12 cellular contexts compared by ENCODE assay signal in genomic region chr20:64224344-64225165, GRCh38. TPM values are rescaled to one million over a fixed set of nuclear protein-coding genes. Genes with fewer than 3 reads are reported as not detected.
DNase-seq lines count a peak whose midpoint lies in the region; ATAC-seq and TF ChIP-seq lines count a peak whose summit lies in the region.
"Had no signal": no experiment of that assay in that cellular context is flagged by ENCODE, and none has a peak within 500 bp of the region (broad histone marks: within the 10 kb centered on the region; RNA-seq: fewer than 3 reads in every experiment).

No MANE protein-coding gene starts in this region.

- H3K9me3 Mint-ChIP-seq in activated naive CD8-positive, alpha-beta T cell treated with anti-CD3 and anti-CD28 coated beads, Interleukin-2, amount 50 U/mL, for 24 hours: no peaks in the 10 kb centered on the region
- H3K9me3 Mint-ChIP-seq in activated naive CD8-positive, alpha-beta T cell treated with anti-CD3 and anti-CD28 coated beads for 36 hours: no peaks in the 10 kb centered on the region
- H3K9me3 Mint-ChIP-seq: T-helper 1 cell treated with Interleukin-12 subunit alpha and Interleukin-12 subunit beta and Interleukin-4 antibody, amounts not matched to agents 30 μg/mL and 1 μg/mL, for 36 hours had no signal

- peak overlapping the region; percentile 72 for H3K27ac ChIP-seq in left ventricle myocardium inferior (replicated peaks)
- H3K27ac ChIP-seq: thoracic aorta had no signal

- no peaks in the 10 kb centered on the region for H3K27me3 Mint-ChIP-seq in activated naive CD8-positive, alpha-beta T cell treated with anti-CD3 and anti-CD28 coated beads, Interleukin-2, amount 50 U/mL, for 24 hours
- no peaks in the 10 kb centered on the region for H3K27me3 Mint-ChIP-seq in activated naive CD8-positive, alpha-beta T cell treated with anti-CD3 and anti-CD28 coated beads for 36 hours

- H3K36me3 ChIP-seq in adipocyte (ENCODE audit: control insufficient read depth, insufficient read depth, low read length, severe bottlenecking): no peaks in the 10 kb centered on the region
- no peaks in the 10 kb centered on the region for H3K36me3 ChIP-seq in left ventricle myocardium inferior
- H3K36me3 ChIP-seq: thoracic aorta had no signal

- H3K4me1 Mint-ChIP-seq in activated naive CD8-positive, alpha-beta T cell treated with anti-CD3 and anti-CD28 coated beads, Interleukin-2, amount 50 U/mL, for 24 hours: peaks cover 11% of the 10 kb centered on the region
- H3K4me1 Mint-ChIP-seq in activated naive CD8-positive, alpha-beta T cell treated with anti-CD3 and anti-CD28 coated beads for 36 hours: peaks cover 7% of the 10 kb centered on the region

- ATAC-seq in activated naive CD8-positive, alpha-beta T cell treated with anti-CD3 and anti-CD28 coated beads, Interleukin-2, amount 50 U/mL, for 24 hours: peak; percentile 23
- ATAC-seq in GM18867 (IDR thresholded peaks at IDR 0.05; ENCODE audit: unreplicated experiment) (no peak), GM21528 (IDR thresholded peaks at IDR 0.05; ENCODE audit: low FRiP score, unreplicated experiment) (no peak)

- H3K27me3 ChIP-seq in adipocyte (replicated peaks; ENCODE audit: control insufficient read depth, insufficient read depth, low read length): peaks cover 36% of the 10 kb centered on the region
- H3K27me3 ChIP-seq in left ventricle myocardium inferior (ENCODE audit: low read depth): no peaks in the 10 kb centered on the region

- H3K9ac ChIP-seq in adipocyte (ENCODE audit: low read length): no peak overlapping the region

- TF ChIP-seq CTCF in left ventricle myocardium inferior (IDR thresholded peaks at IDR 0.05; ENCODE audit: borderline replicate concordance): no peak

- H3K4me3 ChIP-seq in adipocyte (ENCODE audit: low read length) (no peak overlapping the region), left ventricle myocardium inferior (no peak overlapping the region)
- H3K4me3 ChIP-seq: thoracic aorta had no signal

- no peak for DNase-seq in activated naive CD8-positive, alpha-beta T cell treated with anti-CD3 and anti-CD28 coated beads, Interleukin-2, amount 50 U/mL, for 24 hours
- no peak for DNase-seq in activated naive CD8-positive, alpha-beta T cell treated with anti-CD3 and anti-CD28 coated beads for 36 hours
- peak; percentile 88 for DNase-seq in adipocyte (ENCODE audit: low read depth)
- DNase-seq in left ventricle myocardium inferior: no peak
- peak; percentile 30 for DNase-seq in superior temporal gyrus (ENCODE audit: extremely low spot score)
- no peak for DNase-seq in NCI-H446 treated with DMSO at 0.1 percent for 48 hours (lab: John Stamatoyannopoulos, UW)
- DNase-seq: activated naive CD4-positive, alpha-beta T cell; NCI-H2029 treated with DMSO at 0.1 percent for 48 hours had no signal

- H3K27ac Mint-ChIP-seq in activated naive CD8-positive, alpha-beta T cell treated with anti-CD3 and anti-CD28 coated beads, Interleukin-2, amount 50 U/mL, for 24 hours: no peak overlapping the region
- H3K27ac Mint-ChIP-seq in activated naive CD8-positive, alpha-beta T cell treated with anti-CD3 and anti-CD28 coated beads for 36 hours: no peak overlapping the region
- H3K27ac Mint-ChIP-seq: T-helper 1 cell treated with Interleukin-12 subunit alpha and Interleukin-12 subunit beta and Interleukin-4 antibody, amounts not matched to agents 30 μg/mL and 1 μg/mL, for 36 hours had no signal

- peaks cover 18% of the 10 kb centered on the region for H3K4me1 ChIP-seq in adipocyte (ENCODE audit: control insufficient read depth, insufficient read depth, low read length)
- H3K4me1 ChIP-seq in left ventricle myocardium inferior: peaks cover 45% of the 10 kb centered on the region

- no peaks in the 10 kb centered on the region for H3K36me3 Mint-ChIP-seq in activated naive CD8-positive, alpha-beta T cell treated with anti-CD3 and anti-CD28 coated beads, Interleukin-2, amount 50 U/mL, for 24 hours (ENCODE audit: low read depth)
- no peaks in the 10 kb centered on the region for H3K36me3 Mint-ChIP-seq in activated naive CD8-positive, alpha-beta T cell treated with anti-CD3 and anti-CD28 coated beads for 36 hours

- no peaks in the 10 kb centered on the region for H3K9me3 ChIP-seq in adipocyte (ENCODE audit: control insufficient read depth, low read length)
- no peaks in the 10 kb centered on the region for H3K9me3 ChIP-seq in left ventricle myocardium inferior (replicated peaks)
- H3K9me3 ChIP-seq: thoracic aorta had no signal

- no peak overlapping the region for H3K4me3 Mint-ChIP-seq in activated naive CD8-positive, alpha-beta T cell treated with anti-CD3 and anti-CD28 coated beads, Interleukin-2, amount 50 U/mL, for 24 hours
- H3K4me3 Mint-ChIP-seq in activated naive CD8-positive, alpha-beta T cell treated with anti-CD3 and anti-CD28 coated beads for 36 hours: no peak overlapping the region
- H3K4me3 Mint-ChIP-seq: T-helper 1 cell treated with Interleukin-12 subunit alpha and Interleukin-12 subunit beta and Interleukin-4 antibody, amounts not matched to agents 30 μg/mL and 1 μg/mL, for 36 hours had no signal

- intact Hi-C loops in left ventricle myocardium inferior (cut with micrococcal nuclease): no loop called here

RNA-seq across cellular contexts. Expression of gene PCMTD2, which starts 31.0 kb away (rescaled TPM):
- 10 to 100 TPM; 27.5 to 30.0 TPM for total RNA-seq in activated naive CD8-positive, alpha-beta T cell treated with anti-CD3 and anti-CD28 coated beads for 36 hours
- 62.9 TPM for total RNA-seq in left ventricle myocardium inferior

Comparison
In these comparisons a context has a peak if more than half of its experiments do, and no peak if none do; other contexts are left out.
1. DNase-seq: peak in adipocyte (single experiment) and superior temporal gyrus (single experiment); none in activated naive CD8-positive, alpha-beta T cell treated with anti-CD3 and anti-CD28 coated beads, Interleukin-2, amount 50 U/mL, for 24 hours (single experiment), activated naive CD8-positive, alpha-beta T cell treated with anti-CD3 and anti-CD28 coated beads for 36 hours (single experiment), left ventricle myocardium inferior (single experiment) and NCI-H446 treated with DMSO at 0.1 percent for 48 hours (single experiment).